Comparison of ENCODE assay signal across 2 cellular contexts in genomic region chr19:38912600-38913514, GRCh38.
A peak's percentile ranks its signal among the peaks of the same experiment; 100 is the strongest.
TF ChIP-seq lines count a peak whose summit lies in the region.

No MANE protein-coding gene starts in this region.

TF ChIP-seq in HEK293, 187 proteins besides CTCF, POLR2A, EP300 and RAD21:
- 0 out of 2 replicates have a peak, but pooled peaks have one; percentile 4 for TF ChIP-seq GLIS2 (tag by site-specific recombination; IDR thresholded peaks at IDR 0.05)
- TF ChIP-seq ZNF501 (tag by site-specific recombination; IDR thresholded peaks at IDR 0.05) = no peak
- TF ChIP-seq EGR2 (tag by site-specific recombination; IDR thresholded peaks at IDR 0.05; ENCODE audit: low read depth) = peak; percentile 96
- TF ChIP-seq, protein P1, sequence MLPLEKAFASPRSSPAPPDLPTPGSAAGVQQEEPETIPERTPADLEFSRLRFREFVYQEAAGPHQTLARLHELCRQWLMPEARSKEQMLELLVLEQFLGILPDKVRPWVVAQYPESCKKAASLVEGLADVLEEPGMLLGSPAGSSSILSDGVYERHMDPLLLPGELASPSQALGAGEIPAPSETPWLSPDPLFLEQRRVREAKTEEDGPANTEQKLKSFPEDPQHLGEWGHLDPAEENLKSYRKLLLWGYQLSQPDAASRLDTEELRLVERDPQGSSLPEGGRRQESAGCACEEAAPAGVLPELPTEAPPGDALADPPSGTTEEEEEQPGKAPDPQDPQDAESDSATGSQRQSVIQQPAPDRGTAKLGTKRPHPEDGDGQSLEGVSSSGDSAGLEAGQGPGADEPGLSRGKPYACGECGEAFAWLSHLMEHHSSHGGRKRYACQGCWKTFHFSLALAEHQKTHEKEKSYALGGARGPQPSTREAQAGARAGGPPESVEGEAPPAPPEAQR (tag by site-specific recombination; IDR thresholded peaks at IDR 0.05) = no peak
- TF ChIP-seq ZNF664 (tag by site-specific recombination; IDR thresholded peaks at IDR 0.05) = peak; percentile 97
- TF ChIP-seq ZFHX2 (tag by site-specific recombination; conservative IDR thresholded peaks at IDR 0.05) = peak; percentile 98
TF ChIP-seq in HEK293: peak in this region for 4.

TF ChIP-seq in HepG2, 621 proteins besides CTCF, POLR2A, EP300 and RAD21:
- TF ChIP-seq AGO2 (optimal IDR thresholded peaks at IDR 0.05; ENCODE audit: low read depth, low read length) (peak; percentile 48), ZSCAN29 (CRISPR knock-in tag; conservative IDR thresholded peaks at IDR 0.05) (no peak)
TF ChIP-seq in HepG2: peak in this region for 1.
